Comparison of ENCODE assay signal across 14 cellular contexts in the genomic region with DNA sequence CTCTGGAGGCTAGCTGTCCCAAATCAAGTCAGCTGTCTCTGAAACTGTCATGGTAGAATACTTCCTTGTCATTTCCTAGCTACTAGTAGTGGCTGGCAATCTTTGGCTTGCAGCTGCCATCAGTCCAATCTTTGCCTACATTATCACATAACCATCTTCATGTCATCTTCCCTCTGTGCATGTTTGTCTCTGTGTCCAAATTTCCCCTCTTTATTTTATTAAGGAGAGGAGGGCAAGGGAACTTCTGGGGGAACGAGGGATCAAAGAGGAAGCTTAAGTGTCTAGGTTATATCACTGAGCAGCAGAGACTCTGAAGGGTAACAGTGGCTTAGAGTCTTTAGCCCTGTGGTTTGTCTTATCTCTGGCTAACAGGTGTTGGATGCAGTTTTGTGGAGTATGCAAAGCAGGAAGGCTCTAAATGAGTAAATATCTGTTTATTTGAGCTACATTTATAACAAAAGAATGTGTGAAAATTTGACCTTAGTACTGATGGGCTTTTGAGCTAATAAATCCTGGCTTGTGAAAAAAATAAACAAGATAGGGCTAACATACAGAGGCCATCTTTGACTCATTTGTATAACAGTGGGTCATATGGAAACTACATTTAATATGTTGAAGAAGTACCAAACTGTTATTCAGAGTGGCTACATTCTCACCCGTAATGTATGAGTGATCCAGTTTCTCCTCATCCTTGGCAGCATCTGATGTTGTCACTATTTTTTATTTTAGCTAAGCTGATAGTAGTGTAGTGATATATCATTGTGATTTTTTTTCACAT. TPM values are rescaled to one million over a fixed set of nuclear protein-coding genes. Genes with fewer than 3 reads are reported as not detected.
A peak's percentile ranks its signal among the peaks of the same experiment; 100 is the strongest.
DNase-seq lines count a peak whose midpoint lies in the region; ATAC-seq lines count a peak whose summit lies in the region.
"Had no signal": no experiment of that assay in that cellular context is flagged by ENCODE, and none has a peak within 500 bp of the region (broad histone marks: within the 10 kb centered on the region; RNA-seq: fewer than 3 reads in every experiment).

No MANE protein-coding gene starts in this region.

- H3K4me3 Mint-ChIP-seq in activated CD4-positive, alpha-beta memory T cell treated with anti-CD3 and anti-CD28 coated beads, Interleukin-2, amount 10 ng/mL, durations not matched to agents 7 days and 5 days, result no peak overlapping the region
- H3K4me3 Mint-ChIP-seq: activated CD4-positive, alpha-beta T cell treated with anti-CD3 and anti-CD28 coated beads, Interleukin-2, amount 10 ng/mL, durations not matched to agents 7 days and 5 days; activated naive CD4-positive, alpha-beta T cell treated with anti-CD3 and anti-CD28 coated beads for 36 hours had no signal

- no peak for DNase-seq in activated CD4-positive, alpha-beta memory T cell treated with anti-CD3 and anti-CD28 coated beads, Interleukin-2, amount 10 ng/mL, durations not matched to agents 7 days and 5 days
- DNase-seq in LoVo (ENCODE audit: low spot score), result no peak
- no peak for DNase-seq in stimulated activated CD4-positive, alpha-beta T cell treated with anti-CD3 and anti-CD28 coated beads, Interleukin-2, amount 100 ng/mL, for 48 hours
- DNase-seq in NCI-H446 treated with DMSO at 0.1 percent for 48 hours (lab: John Stamatoyannopoulos, UW), result no peak
- DNase-seq: activated CD4-positive, alpha-beta T cell treated with anti-CD3 and anti-CD28 coated beads, Interleukin-2, amount 10 ng/mL, durations not matched to agents 7 days and 5 days; activated naive CD4-positive, alpha-beta T cell treated with anti-CD3 and anti-CD28 coated beads for 36 hours; caudate nucleus; hypothalamus; mammary epithelial cell; NCI-H1436 treated with DMSO at 0.1 percent for 48 hours had no signal

- CTCF ChIA-PET in activated CD4-positive, alpha-beta memory T cell treated with anti-CD3 and anti-CD28 coated beads, Interleukin-2, amount 10 ng/mL, durations not matched to agents 7 days and 5 days (lab: Charles Lee), result no interaction called here

- no peaks in the 10 kb centered on the region for H3K4me1 Mint-ChIP-seq in activated CD4-positive, alpha-beta memory T cell treated with anti-CD3 and anti-CD28 coated beads, Interleukin-2, amount 10 ng/mL, durations not matched to agents 7 days and 5 days
- H3K4me1 Mint-ChIP-seq: activated CD4-positive, alpha-beta T cell treated with anti-CD3 and anti-CD28 coated beads, Interleukin-2, amount 10 ng/mL, durations not matched to agents 7 days and 5 days had no signal

- POLR2A ChIA-PET in activated CD4-positive, alpha-beta memory T cell treated with anti-CD3 and anti-CD28 coated beads, Interleukin-2, amount 10 ng/mL, durations not matched to agents 7 days and 5 days (lab: Charles Lee), result no interaction called here

- H3K27me3 Mint-ChIP-seq in activated CD4-positive, alpha-beta memory T cell treated with anti-CD3 and anti-CD28 coated beads, Interleukin-2, amount 10 ng/mL, durations not matched to agents 7 days and 5 days, result peaks cover 11% of the 10 kb centered on the region

- no peak overlapping the region for H3K27ac Mint-ChIP-seq in activated CD4-positive, alpha-beta memory T cell treated with anti-CD3 and anti-CD28 coated beads, Interleukin-2, amount 10 ng/mL, durations not matched to agents 7 days and 5 days
- H3K27ac Mint-ChIP-seq: activated CD4-positive, alpha-beta T cell treated with anti-CD3 and anti-CD28 coated beads, Interleukin-2, amount 10 ng/mL, durations not matched to agents 7 days and 5 days; activated naive CD4-positive, alpha-beta T cell treated with anti-CD3 and anti-CD28 coated beads for 36 hours had no signal

- H3K36me3 Mint-ChIP-seq in activated CD4-positive, alpha-beta memory T cell treated with anti-CD3 and anti-CD28 coated beads, Interleukin-2, amount 10 ng/mL, durations not matched to agents 7 days and 5 days (ENCODE audit: low read depth), result no peaks in the 10 kb centered on the region

- peak; percentile 97 for ATAC-seq in GM18502 (IDR thresholded peaks at IDR 0.05; ENCODE audit: poor library complexity, unreplicated experiment)
- peak; percentile 89 for ATAC-seq in GM19463 (IDR thresholded peaks at IDR 0.05; ENCODE audit: unreplicated experiment)
- ATAC-seq in HG02884 (IDR thresholded peaks at IDR 0.05; ENCODE audit: unreplicated experiment), result peak; percentile 97
- ATAC-seq in HG03558 (IDR thresholded peaks at IDR 0.05; ENCODE audit: extremely low read depth, unreplicated experiment), result peak; percentile 91

- no peaks in the 10 kb centered on the region for H3K9me3 Mint-ChIP-seq in activated CD4-positive, alpha-beta memory T cell treated with anti-CD3 and anti-CD28 coated beads, Interleukin-2, amount 10 ng/mL, durations not matched to agents 7 days and 5 days
- H3K9me3 Mint-ChIP-seq: activated CD4-positive, alpha-beta T cell treated with anti-CD3 and anti-CD28 coated beads, Interleukin-2, amount 10 ng/mL, durations not matched to agents 7 days and 5 days had no signal

RNA-seq across cellular contexts. Expression of a gene that starts 49.4 kb away (rescaled TPM):
- 10 to 100 TPM; 10.3 to 13.4 TPM for total RNA-seq in activated CD4-positive, alpha-beta memory T cell treated with anti-CD3 and anti-CD28 coated beads, Interleukin-2, amount 10 ng/mL, durations not matched to agents 7 days and 5 days
